Comparison of ENCODE assay signal across 1 cellular context in the genomic region with DNA sequence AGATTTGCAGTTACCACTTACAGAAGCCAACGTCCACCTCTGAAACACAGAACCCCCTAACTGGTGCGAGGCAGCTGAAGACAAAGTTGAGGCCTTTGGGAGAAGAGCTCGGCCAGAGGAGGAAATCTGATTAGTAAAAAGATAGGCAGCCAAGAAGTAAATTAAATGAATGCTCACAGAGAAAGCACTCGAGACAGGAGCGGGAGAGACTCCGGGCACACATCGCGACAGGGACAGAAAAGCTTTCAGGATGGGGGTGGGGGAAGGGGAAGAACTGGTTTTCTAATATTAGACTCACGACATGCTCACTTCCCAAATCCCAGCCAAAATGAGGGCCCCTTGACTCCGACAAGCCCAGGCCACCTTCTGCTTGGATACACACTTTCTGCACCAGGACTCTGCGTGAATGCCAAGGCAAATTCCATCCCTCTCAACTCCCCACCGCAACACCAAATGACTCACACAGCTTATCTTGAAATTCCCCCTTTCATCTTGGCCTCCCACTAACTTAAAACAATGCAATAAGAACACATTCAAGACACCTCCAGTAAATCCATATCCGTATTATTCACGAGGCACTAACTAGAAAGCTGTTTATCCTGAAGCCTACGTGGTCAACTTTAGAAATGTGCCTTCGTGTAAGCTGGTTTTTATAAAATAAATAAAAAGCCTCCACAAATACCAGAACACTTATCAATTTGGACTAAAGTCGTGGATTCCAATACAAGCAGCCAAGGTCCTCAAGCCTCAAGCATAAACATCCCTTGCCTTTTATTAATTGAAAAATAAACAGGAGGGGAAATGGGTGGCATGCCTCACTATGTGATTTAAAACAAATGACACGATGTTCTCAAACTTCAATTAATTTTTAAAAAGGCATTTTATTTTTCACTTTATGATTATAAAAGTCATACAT.
TF ChIP-seq lines count a peak whose summit lies in the region.

No MANE protein-coding gene starts in this region.

TF ChIP-seq in HepG2, 621 proteins besides CTCF, POLR2A, EP300 and RAD21 (continued from another document):
- TF ChIP-seq, protein P1, sequence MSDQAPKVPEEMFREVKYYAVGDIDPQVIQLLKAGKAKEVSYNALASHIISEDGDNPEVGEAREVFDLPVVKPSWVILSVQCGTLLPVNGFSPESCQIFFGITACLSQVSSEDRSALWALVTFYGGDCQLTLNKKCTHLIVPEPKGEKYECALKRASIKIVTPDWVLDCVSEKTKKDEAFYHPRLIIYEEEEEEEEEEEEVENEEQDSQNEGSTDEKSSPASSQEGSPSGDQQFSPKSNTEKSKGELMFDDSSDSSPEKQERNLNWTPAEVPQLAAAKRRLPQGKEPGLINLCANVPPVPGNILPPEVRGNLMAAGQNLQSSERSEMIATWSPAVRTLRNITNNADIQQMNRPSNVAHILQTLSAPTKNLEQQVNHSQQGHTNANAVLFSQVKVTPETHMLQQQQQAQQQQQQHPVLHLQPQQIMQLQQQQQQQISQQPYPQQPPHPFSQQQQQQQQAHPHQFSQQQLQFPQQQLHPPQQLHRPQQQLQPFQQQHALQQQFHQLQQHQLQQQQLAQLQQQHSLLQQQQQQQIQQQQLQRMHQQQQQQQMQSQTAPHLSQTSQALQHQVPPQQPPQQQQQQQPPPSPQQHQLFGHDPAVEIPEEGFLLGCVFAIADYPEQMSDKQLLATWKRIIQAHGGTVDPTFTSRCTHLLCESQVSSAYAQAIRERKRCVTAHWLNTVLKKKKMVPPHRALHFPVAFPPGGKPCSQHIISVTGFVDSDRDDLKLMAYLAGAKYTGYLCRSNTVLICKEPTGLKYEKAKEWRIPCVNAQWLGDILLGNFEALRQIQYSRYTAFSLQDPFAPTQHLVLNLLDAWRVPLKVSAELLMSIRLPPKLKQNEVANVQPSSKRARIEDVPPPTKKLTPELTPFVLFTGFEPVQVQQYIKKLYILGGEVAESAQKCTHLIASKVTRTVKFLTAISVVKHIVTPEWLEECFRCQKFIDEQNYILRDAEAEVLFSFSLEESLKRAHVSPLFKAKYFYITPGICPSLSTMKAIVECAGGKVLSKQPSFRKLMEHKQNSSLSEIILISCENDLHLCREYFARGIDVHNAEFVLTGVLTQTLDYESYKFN (CRISPR knock-in tag; conservative IDR thresholded peaks at IDR 0.05): peak; percentile 43; the same call in 1 of the 2 replicates
- TF ChIP-seq GABPB1 (CRISPR knock-in tag; IDR thresholded peaks at IDR 0.05): no peak
- TF ChIP-seq GATAD2A (CRISPR knock-in tag; IDR thresholded peaks at IDR 0.05): peak; percentile 86
- TF ChIP-seq SAP130 (CRISPR knock-in tag; IDR thresholded peaks at IDR 0.05; ENCODE audit: low read depth): 0 out of 2 replicates have a peak, but pooled peaks have one; percentile 31
- 0 out of 2 replicates have a peak, but pooled peaks have one; percentile 33 for TF ChIP-seq SP5 (CRISPR knock-in tag; IDR thresholded peaks at IDR 0.05; ENCODE audit: borderline replicate concordance, low read depth)
- peak; percentile 53; the same call in 1 of the 2 replicates for TF ChIP-seq FOXA3 (CRISPR knock-in tag; IDR thresholded peaks at IDR 0.05)
- TF ChIP-seq NCOA2 (CRISPR knock-in tag; IDR thresholded peaks at IDR 0.05): peak; percentile 32; the same call in 1 of the 2 replicates
- no peak for TF ChIP-seq CREM (IDR thresholded peaks at IDR 0.05)
- no peak for TF ChIP-seq CREM (CRISPR knock-in tag; IDR thresholded peaks at IDR 0.05)
- TF ChIP-seq DPF2 (CRISPR knock-in tag; IDR thresholded peaks at IDR 0.05; ENCODE audit: borderline replicate concordance, low read depth): 0 out of 2 replicates have a peak, but pooled peaks have one; percentile 22
- peak; percentile 53; the same call in 1 of the 2 replicates for TF ChIP-seq FOSL1 (CRISPR knock-in tag; IDR thresholded peaks at IDR 0.05; ENCODE audit: borderline replicate concordance)
- TF ChIP-seq, protein P2, sequence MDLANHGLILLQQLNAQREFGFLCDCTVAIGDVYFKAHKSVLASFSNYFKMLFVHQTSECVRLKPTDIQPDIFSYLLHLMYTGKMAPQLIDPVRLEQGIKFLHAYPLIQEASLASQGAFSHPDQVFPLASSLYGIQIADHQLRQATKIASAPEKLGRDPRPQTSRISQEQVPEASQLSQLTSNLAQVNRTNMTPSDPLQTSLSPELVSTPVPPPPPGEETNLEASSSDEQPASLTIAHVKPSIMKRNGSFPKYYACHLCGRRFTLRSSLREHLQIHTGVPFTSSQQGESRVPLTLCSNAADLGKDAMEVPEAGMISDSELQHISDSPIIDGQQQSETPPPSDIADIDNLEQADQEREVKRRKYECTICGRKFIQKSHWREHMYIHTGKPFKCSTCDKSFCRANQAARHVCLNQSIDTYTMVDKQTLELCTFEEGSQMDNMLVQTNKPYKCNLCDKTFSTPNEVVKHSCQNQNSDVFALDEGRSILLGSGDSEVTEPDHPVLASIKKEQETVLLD (CRISPR knock-in tag; IDR thresholded peaks at IDR 0.05; ENCODE audit: low read depth): no peak
- TF ChIP-seq TEAD3 (CRISPR knock-in tag; optimal IDR thresholded peaks at IDR 0.05; ENCODE audit: borderline replicate concordance): peak; percentile 86
